In genomic region chr3:177108648-177109047, GRCh38 we compare ENCODE assay signal across 29 cellular contexts.
DNase-seq lines count a peak whose midpoint lies in the region; ATAC-seq and TF ChIP-seq lines count a peak whose summit lies in the region.
"Had no signal": no experiment of that assay in that cellular context is flagged by ENCODE, and none has a peak within 500 bp of the region (broad histone marks: within the 10 kb centered on the region; RNA-seq: fewer than 3 reads in every experiment).

No MANE protein-coding gene starts in this region.

- H3K4me1 Mint-ChIP-seq in CD4-positive, alpha-beta T cell (ENCODE audit: low read depth) = peaks cover 84% of the 10 kb centered on the region
- H3K4me1 Mint-ChIP-seq in GM23338 = peaks cover 69% of the 10 kb centered on the region
- peaks cover 85% of the 10 kb centered on the region for H3K4me1 Mint-ChIP-seq in WTC11
- peaks cover 64% of the 10 kb centered on the region for H3K4me1 Mint-ChIP-seq in activated CD4-positive, alpha-beta T cell treated with anti-CD3 and anti-CD28 coated beads, Interleukin-2, amount 10 ng/mL, durations not matched to agents 7 days and 5 days

- DNase-seq in CD4-positive, alpha-beta T cell = no peak
- DNase-seq in GM23338 (ENCODE audit: low spot score) (no peak), WTC11 (ENCODE audit: low spot score) (no peak), left lobe of liver (ENCODE audit: low spot score) (no peak), foreskin melanocyte (no peak), vagina (ENCODE audit: extremely low spot score in 2 of 2) (no peak), posterior cingulate gyrus (no peak)
- no peak for DNase-seq in activated CD4-positive, alpha-beta T cell treated with anti-CD3 and anti-CD28 coated beads, Interleukin-2, amount 10 ng/mL, durations not matched to agents 7 days and 5 days
- DNase-seq: activated CD4-positive, alpha-beta T cell treated with anti-CD3 and anti-CD28 coated beads, Interleukin-2, amount 10 ng/mL, durations not matched to agents 24 days and 14 days; activated naive CD4-positive, alpha-beta T cell treated with anti-CD3 and anti-CD28 coated beads for 36 hours; activated T-cell treated with anti-CD3 and anti-CD28 coated beads, Interleukin-2, amount 50 U/mL, for 72 hours; adrenal gland; brain microvascular endothelial cell; effector CD8-positive, alpha-beta T cell; EL; foreskin keratinocyte; H7; heart right ventricle; IMR-90; NCI-H1092 treated with DMSO at 0.1 percent for 48 hours; NCI-H1930; NCI-H2227 treated with DMSO at 0.1 percent for 48 hours; NCI-H774; RPMI8226; stimulated activated CD4-positive, alpha-beta T cell treated with anti-CD3 and anti-CD28 coated beads, Interleukin-2, amount 100 ng/mL, for 24 hours; stomach; thyroid gland had no signal

- ATAC-seq in CD4-positive, alpha-beta T cell (ENCODE audit: poor library complexity) = no peak
- ATAC-seq in GM23338 (no peak), WTC11 (no peak), left lobe of liver (peak; percentile 72)
- ATAC-seq: activated T-cell treated with anti-CD3 and anti-CD28 coated beads, Interleukin-2, amount 50 U/mL, for 72 hours; foreskin keratinocyte; heart right ventricle had no signal

- no peaks in the 10 kb centered on the region for H3K9me3 Mint-ChIP-seq in CD4-positive, alpha-beta T cell
- H3K9me3 Mint-ChIP-seq in GM23338 = no peaks in the 10 kb centered on the region
- no peaks in the 10 kb centered on the region for H3K9me3 Mint-ChIP-seq in WTC11
- no peaks in the 10 kb centered on the region for H3K9me3 Mint-ChIP-seq in activated CD4-positive, alpha-beta T cell treated with anti-CD3 and anti-CD28 coated beads, Interleukin-2, amount 10 ng/mL, durations not matched to agents 7 days and 5 days
- H3K9me3 Mint-ChIP-seq: activated CD4-positive, alpha-beta T cell treated with anti-CD3 and anti-CD28 coated beads, Interleukin-2, amount 10 ng/mL, durations not matched to agents 24 days and 14 days; activated naive CD4-positive, alpha-beta T cell treated with anti-CD3 and anti-CD28 coated beads for 36 hours; activated T-cell treated with anti-CD3 and anti-CD28 coated beads, Interleukin-2, amount 50 U/mL, for 72 hours had no signal

- no peaks in the 10 kb centered on the region for H3K27me3 Mint-ChIP-seq in CD4-positive, alpha-beta T cell
- H3K27me3 Mint-ChIP-seq in GM23338 (ENCODE audit: insufficient read depth, low read depth, poor library complexity) (peaks cover 3% of the 10 kb centered on the region), WTC11 (ENCODE audit: low read depth) (no peaks in the 10 kb centered on the region)
- no peaks in the 10 kb centered on the region for H3K27me3 Mint-ChIP-seq in activated CD4-positive, alpha-beta T cell treated with anti-CD3 and anti-CD28 coated beads, Interleukin-2, amount 10 ng/mL, durations not matched to agents 7 days and 5 days
- H3K27me3 Mint-ChIP-seq: activated CD4-positive, alpha-beta T cell treated with anti-CD3 and anti-CD28 coated beads, Interleukin-2, amount 10 ng/mL, durations not matched to agents 24 days and 14 days had no signal

- H3K4me3 ChIP-seq in GM23338 (no peak overlapping the region), vagina (no peak overlapping the region)
- H3K4me3 ChIP-seq: adrenal gland, esophagus muscularis mucosa, heart right ventricle, stomach, thyroid gland had no signal

- no peak overlapping the region for H3K27ac ChIP-seq in CD4-positive, alpha-beta T cell (ENCODE audit: low read depth, low read length)
- H3K27ac ChIP-seq in GM23338 (ENCODE audit: low read depth) (no peak overlapping the region), vagina (no peak overlapping the region)
- H3K27ac ChIP-seq: adrenal gland, brain microvascular endothelial cell, C4-2B, esophagus muscularis mucosa, foreskin keratinocyte, heart right ventricle, stomach, thyroid gland had no signal

- H3F3A ChIP-seq in GM23338 (replicated peaks; ENCODE audit: low read depth) = no peaks in the 10 kb centered on the region

- H3K27ac Mint-ChIP-seq in CD4-positive, alpha-beta T cell = peak overlapping the region; percentile 88
- H3K27ac Mint-ChIP-seq in GM23338 (peak overlapping the region; percentile 34; the same call in 1 of the 2 replicates), WTC11 (peak overlapping the region; percentile 6; the same call in 1 of the 2 replicates)
- H3K27ac Mint-ChIP-seq in activated CD4-positive, alpha-beta T cell treated with anti-CD3 and anti-CD28 coated beads, Interleukin-2, amount 10 ng/mL, durations not matched to agents 7 days and 5 days = no peak overlapping the region
- H3K27ac Mint-ChIP-seq: activated CD4-positive, alpha-beta T cell treated with anti-CD3 and anti-CD28 coated beads, Interleukin-2, amount 10 ng/mL, durations not matched to agents 24 days and 14 days; activated naive CD4-positive, alpha-beta T cell treated with anti-CD3 and anti-CD28 coated beads for 36 hours had no signal

- no peak overlapping the region for H3K4me2 ChIP-seq in GM23338

- intact Hi-C loops in CD4-positive, alpha-beta T cell (cut with DNase I, micrococcal nuclease) = loop anchor here in 1 of 2 experiments (2.0 to 5.0 kb wide), 3 partner anchors 36 to 88 kb away; partner anchors contain the start of gene TBL1XR1
- intact Hi-C loops in vagina (cut with DNase I) (no loop called here), posterior cingulate gyrus (cut with DNase I) (no loop called here)

- no peaks in the 10 kb centered on the region for H3K36me3 Mint-ChIP-seq in CD4-positive, alpha-beta T cell (ENCODE audit: low read depth)
- H3K36me3 Mint-ChIP-seq in GM23338 (ENCODE audit: low read depth) (no peaks in the 10 kb centered on the region), WTC11 (no peaks in the 10 kb centered on the region)
- H3K36me3 Mint-ChIP-seq in activated CD4-positive, alpha-beta T cell treated with anti-CD3 and anti-CD28 coated beads, Interleukin-2, amount 10 ng/mL, durations not matched to agents 7 days and 5 days (ENCODE audit: low read depth) = peaks cover 8% of the 10 kb centered on the region

- POLR2A ChIA-PET in CD4-positive, alpha-beta T cell (lab: Charles Lee) = interaction anchor here (1.0 to 3.9 kb wide), 3 partner anchors 87 to 252 kb away, joined by 3 to 20 read pairs (median 5); partner anchors contain the start of gene TBL1XR1
- POLR2A ChIA-PET in WTC11 (lab: Charles Lee) = no interaction called here
- POLR2A ChIA-PET in activated CD4-positive, alpha-beta T cell treated with anti-CD3 and anti-CD28 coated beads, Interleukin-2, amount 10 ng/mL, durations not matched to agents 7 days and 5 days (lab: Charles Lee) = no interaction called here

- H3K4me3 Mint-ChIP-seq in CD4-positive, alpha-beta T cell = no peak overlapping the region
- H3K4me3 Mint-ChIP-seq in GM23338 (no peak overlapping the region), WTC11 (no peak overlapping the region)
- H3K4me3 Mint-ChIP-seq in activated CD4-positive, alpha-beta T cell treated with anti-CD3 and anti-CD28 coated beads, Interleukin-2, amount 10 ng/mL, durations not matched to agents 7 days and 5 days = no peak overlapping the region
- H3K4me3 Mint-ChIP-seq: activated CD4-positive, alpha-beta T cell treated with anti-CD3 and anti-CD28 coated beads, Interleukin-2, amount 10 ng/mL, durations not matched to agents 24 days and 14 days; activated naive CD4-positive, alpha-beta T cell treated with anti-CD3 and anti-CD28 coated beads for 36 hours had no signal

- peaks cover 99% of the 10 kb centered on the region for H3K79me2 ChIP-seq in GM23338 (replicated peaks; ENCODE audit: insufficient read depth)

- CTCF ChIA-PET in CD4-positive, alpha-beta T cell (lab: Charles Lee) = interaction anchor here (0.8 kb wide), 1 partner anchor 29 kb away, joined by 3 read pairs; no protein-coding TSS in a partner anchor
- CTCF ChIA-PET in WTC11 (lab: Charles Lee) = no interaction called here
- CTCF ChIA-PET in activated CD4-positive, alpha-beta T cell treated with anti-CD3 and anti-CD28 coated beads, Interleukin-2, amount 10 ng/mL, durations not matched to agents 7 days and 5 days (lab: Charles Lee) = interaction anchor here (1.1 to 1.5 kb wide), 3 partner anchors 9 to 19 kb away, joined by 3 to 9 read pairs (median 3); no protein-coding TSS in a partner anchor

- H4K20me1 ChIP-seq in GM23338 (replicated peaks; ENCODE audit: insufficient read depth) = peaks cover 57% of the 10 kb centered on the region

- no peaks in the 10 kb centered on the region for H3K27me3 ChIP-seq in CD4-positive, alpha-beta T cell (ENCODE audit: control insufficient read depth, insufficient read depth, low read length)
- H3K27me3 ChIP-seq in GM23338 (ENCODE audit: insufficient read depth) (no peaks in the 10 kb centered on the region), vagina (no peaks in the 10 kb centered on the region)
- H3K27me3 ChIP-seq: adrenal gland, brain microvascular endothelial cell, esophagus muscularis mucosa, foreskin keratinocyte, heart right ventricle, stomach, thyroid gland had no signal

- no peaks in the 10 kb centered on the region for H3K9me2 ChIP-seq in GM23338 (ENCODE audit: insufficient read depth)

- H3K36me3 ChIP-seq in GM23338 (ENCODE audit: insufficient read depth) (no peaks in the 10 kb centered on the region), vagina (no peaks in the 10 kb centered on the region)
- H3K36me3 ChIP-seq: adrenal gland, brain microvascular endothelial cell, esophagus muscularis mucosa, heart right ventricle, stomach, thyroid gland had no signal

- no peak for TF ChIP-seq POLR2A in vagina (IDR thresholded peaks at IDR 0.05)

- H3K4me1 ChIP-seq in GM23338 (ENCODE audit: insufficient read depth) (peaks cover 70% of the 10 kb centered on the region), vagina (peaks cover 65% of the 10 kb centered on the region)

- no peak for TF ChIP-seq CTCF in CD4-positive, alpha-beta T cell (IDR thresholded peaks at IDR 0.05)
- TF ChIP-seq CTCF in GM23338 (conservative IDR thresholded peaks at IDR 0.05; ENCODE audit: low read depth in 2 of 2) = no peak
- TF ChIP-seq CTCF in WTC11 (IDR thresholded peaks at IDR 0.05) = no peak
- no peak for TF ChIP-seq CTCF in vagina (IDR thresholded peaks at IDR 0.05)

- H3K9me3 ChIP-seq in CD4-positive, alpha-beta T cell (ENCODE audit: control insufficient read depth, low read length) = no peaks in the 10 kb centered on the region
- H3K9me3 ChIP-seq in vagina = no peaks in the 10 kb centered on the region
- H3K9me3 ChIP-seq: adrenal gland, esophagus muscularis mucosa, heart right ventricle, stomach, thyroid gland had no signal

- no peak overlapping the region for H2AFZ ChIP-seq in GM23338
